Comparison of ENCODE assay signal across 16 cellular contexts in the genomic region with DNA sequence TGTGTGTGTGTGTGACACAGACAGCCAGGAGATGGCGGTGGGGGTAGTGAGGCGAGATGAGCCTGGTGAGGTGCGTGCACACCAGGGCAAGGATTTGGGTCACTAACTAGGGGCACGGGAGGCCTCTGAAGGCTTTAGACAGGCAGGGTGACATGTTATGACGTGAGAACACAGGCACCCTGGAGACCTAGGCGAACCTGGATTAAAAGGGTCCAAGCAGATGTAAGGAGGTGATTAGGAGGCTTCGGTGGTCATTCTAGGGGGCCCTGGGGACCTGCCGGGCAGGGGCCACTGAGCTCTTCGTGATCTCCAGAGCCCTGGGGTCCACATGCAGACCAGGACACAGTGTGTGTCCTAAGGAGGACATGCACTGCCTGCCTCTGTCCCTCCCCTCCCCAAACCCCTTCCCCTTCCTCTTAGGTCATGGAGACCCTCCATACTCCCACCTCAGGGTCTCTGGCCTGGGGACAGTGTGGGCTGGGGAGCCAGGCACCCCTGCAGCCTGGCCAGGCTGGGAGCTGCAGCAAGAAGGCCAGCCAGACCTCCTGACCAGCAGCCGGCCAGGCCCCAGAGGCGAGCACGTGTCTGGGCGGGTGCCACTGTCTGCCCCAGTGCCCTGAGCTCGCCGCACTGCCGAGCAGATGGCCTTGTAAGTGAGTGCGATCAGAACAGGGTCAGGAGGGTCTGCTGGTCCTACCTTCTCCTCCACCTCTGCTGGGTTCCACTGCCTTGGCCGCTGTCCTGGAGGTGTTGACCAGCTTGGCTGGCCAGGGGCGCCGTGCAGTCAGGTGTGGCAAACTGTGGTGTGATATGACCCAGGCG. TPM values are rescaled to one million over a fixed set of nuclear protein-coding genes. Genes with fewer than 3 reads are reported as not detected.
"Had no signal": no experiment of that assay in that cellular context is flagged by ENCODE, and none has a peak within 500 bp of the region (broad histone marks: within the 10 kb centered on the region; RNA-seq: fewer than 3 reads in every experiment).

No MANE protein-coding gene starts in this region.

- H3K36me3 Mint-ChIP-seq: activated naive CD4-positive, alpha-beta T cell treated with anti-CD3 and anti-CD28 coated beads, Interleukin-2, amount 50 U/mL, for 72 hours; brain; naive B cell had no signal

- H3K36me3 ChIP-seq: thyroid gland had no signal

- H3K27ac ChIP-seq: thyroid gland had no signal

- H3K9me3 ChIP-seq: thyroid gland had no signal

- DNase-seq: activated effector memory CD4-positive, alpha-beta T cell treated with anti-CD3 and anti-CD28 coated beads, Interleukin-2, amount 50 U/mL, for 16 hours; activated T-cell treated with anti-CD3 and anti-CD28 coated beads, Interleukin-2, amount 50 U/mL, for 24 hours; midbrain; naive B cell; stimulated activated CD4-positive, alpha-beta T cell treated with anti-CD3 and anti-CD28 coated beads, Interleukin-15, amount 100 ng/mL, for 24 hours; stimulated activated CD4-positive, alpha-beta T cell treated with anti-CD3 and anti-CD28 coated beads, Interleukin-4, amount 100 ng/mL, for 4 hours; thyroid gland had no signal

- H3K4me3 ChIP-seq: lung, thyroid gland had no signal

- H3K4me1 ChIP-seq: thyroid gland had no signal

- ATAC-seq: activated CD4-positive, CD25-positive, alpha-beta regulatory T cell treated with anti-CD3 and anti-CD28 coated beads, Interleukin-2, amount 50 U/mL, for 24 hours; activated naive CD4-positive, alpha-beta T cell treated with anti-CD3 and anti-CD28 coated beads, Interleukin-2, amount 50 U/mL, for 72 hours; esophagus mucosa had no signal

- H3K4me3 Mint-ChIP-seq: activated T-cell treated with anti-CD3 and anti-CD28 coated beads, Interleukin-2, amount 50 U/mL, for 24 hours; brain; naive B cell had no signal

- H3K4me1 Mint-ChIP-seq: brain, naive B cell had no signal

- H3K27ac Mint-ChIP-seq: activated naive CD4-positive, alpha-beta T cell treated with anti-CD3 and anti-CD28 coated beads, Interleukin-2, amount 50 U/mL, for 72 hours; activated T-cell treated with anti-CD3 and anti-CD28 coated beads, Interleukin-2, amount 50 U/mL, for 24 hours; brain; naive B cell had no signal

- H3K27me3 ChIP-seq: thyroid gland had no signal

- H3K9me3 Mint-ChIP-seq: activated naive CD4-positive, alpha-beta T cell treated with anti-CD3 and anti-CD28 coated beads, Interleukin-2, amount 50 U/mL, for 72 hours; activated T-cell treated with anti-CD3 and anti-CD28 coated beads, Interleukin-2, amount 50 U/mL, for 24 hours had no signal

RNA-seq across cellular contexts. Expression of a gene that starts 40.2 kb away (rescaled TPM):
- total RNA-seq: activated naive CD4-positive, alpha-beta T cell treated with anti-CD3 and anti-CD28 coated beads, Interleukin-2, amount 50 U/mL, for 72 hours; dermis microvascular lymphatic vessel endothelial cell; esophagus mucosa; glomerular endothelial cell; lung; pulmonary artery endothelial cell; T-helper 2 cell treated with Interferon-gamma antibody and Interleukin-4, amounts not matched to agents 100 ng/mL and 5 ng/mL, for 36 hours; thyroid gland had no signal
